Comparison of ENCODE assay signal across 15 cellular contexts in the genomic region with DNA sequence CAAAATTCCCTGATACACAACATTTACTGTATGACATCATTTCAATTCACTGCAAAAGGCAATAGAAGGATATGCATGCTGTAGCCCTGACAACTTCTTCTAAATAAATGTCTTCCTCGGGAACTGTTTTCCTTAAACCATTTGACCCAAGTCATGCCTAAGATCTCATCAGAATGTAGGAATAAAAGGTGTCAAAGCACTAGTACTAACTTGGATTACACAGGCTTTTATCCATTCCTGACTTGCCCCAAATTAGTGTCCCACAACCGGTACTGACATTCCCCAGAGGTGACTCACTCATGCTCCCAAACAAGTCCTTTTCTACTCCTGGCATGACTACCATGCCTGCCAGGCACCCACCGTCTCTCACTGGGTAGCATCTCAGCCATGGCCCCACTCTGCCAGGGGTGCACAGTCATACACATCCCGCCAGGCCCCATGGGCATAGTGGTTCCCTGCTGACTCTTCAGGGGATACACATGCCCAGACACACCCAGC. TPM values are rescaled to one million over a fixed set of nuclear protein-coding genes. Genes with fewer than 3 reads are reported as not detected.
DNase-seq lines count a peak whose midpoint lies in the region; ATAC-seq and TF ChIP-seq lines count a peak whose summit lies in the region.
"Had no signal": no experiment of that assay in that cellular context is flagged by ENCODE, and none has a peak within 500 bp of the region (broad histone marks: within the 10 kb centered on the region; RNA-seq: fewer than 3 reads in every experiment).

No MANE protein-coding gene starts in this region.

- ATAC-seq in GM18502 (IDR thresholded peaks at IDR 0.05; ENCODE audit: poor library complexity, unreplicated experiment) (no peak), GM21529 (IDR thresholded peaks at IDR 0.05; ENCODE audit: unreplicated experiment) (no peak)
- ATAC-seq: activated T-cell treated with anti-CD3 and anti-CD28 coated beads, Interleukin-2, amount 50 U/mL, for 72 hours had no signal

- peak; percentile 62 for DNase-seq in AG08396 (ENCODE audit: low spot score)
- peak; percentile 59 for DNase-seq in HFFc6
- peak; percentile 2 for DNase-seq in amniotic epithelial cell (ENCODE audit: low read depth)
- DNase-seq in hepatic stellate cell (ENCODE audit: low spot score): peak; percentile 17
- DNase-seq in MM.1S: no peak
- DNase-seq in stimulated activated CD4-positive, alpha-beta T cell treated with anti-CD3 and anti-CD28 coated beads, Interleukin-2, amount 100 ng/mL, for 24 hours: no peak
- DNase-seq: activated T-cell treated with anti-CD3 and anti-CD28 coated beads, Interleukin-2, amount 50 U/mL, for 72 hours; NCI-H2029 treated with DMSO at 0.1 percent for 48 hours; posterior cingulate gyrus; stimulated activated CD4-positive, alpha-beta T cell treated with anti-CD3 and anti-CD28 coated beads, Interleukin-4, amount 100 ng/mL, for 4 hours had no signal

- no peaks in the 10 kb centered on the region for H3K36me3 ChIP-seq in MM.1S (replicated peaks; ENCODE audit: insufficient read depth, low read length)
- H3K36me3 ChIP-seq: BLaER1 treated with 17β-estradiol and CSF1 and Interleukin-3, amounts not matched to agents 10 nM and 100 nM had no signal

- H3K9me3 Mint-ChIP-seq in HFFc6: no peaks in the 10 kb centered on the region
- H3K9me3 Mint-ChIP-seq: activated T-cell treated with anti-CD3 and anti-CD28 coated beads, Interleukin-2, amount 50 U/mL, for 72 hours; central memory CD8-positive, alpha-beta T cell had no signal

- no peak overlapping the region for H3K4me2 ChIP-seq in MM.1S (ENCODE audit: low read depth, low read length)

- no peak overlapping the region for H2AFZ ChIP-seq in MM.1S (ENCODE audit: low read length)

- TF ChIP-seq CTCF in HFFc6 (IDR thresholded peaks at IDR 0.05) (no peak), MM.1S (IDR thresholded peaks at IDR 0.05; ENCODE audit: low read length) (no peak)

- H3K4me1 ChIP-seq in MM.1S (ENCODE audit: low read length): no peaks in the 10 kb centered on the region

- H3K9me2 ChIP-seq in MM.1S (replicated peaks; ENCODE audit: insufficient read depth, low read length): no peaks in the 10 kb centered on the region

- peaks cover 12% of the 10 kb centered on the region for H3K27me3 Mint-ChIP-seq in HFFc6 (ENCODE audit: insufficient read depth)

- peaks cover 16% of the 10 kb centered on the region for H3K4me1 Mint-ChIP-seq in HFFc6 (ENCODE audit: low read depth)
- H3K4me1 Mint-ChIP-seq: central memory CD8-positive, alpha-beta T cell had no signal

- no peaks in the 10 kb centered on the region for H3K9me3 ChIP-seq in MM.1S (replicated peaks; ENCODE audit: insufficient read depth, low read length)

- H4K20me1 ChIP-seq in MM.1S (ENCODE audit: insufficient read depth, low read length): no peaks in the 10 kb centered on the region
- H4K20me1 ChIP-seq: BLaER1 treated with 17β-estradiol and CSF1 and Interleukin-3, amounts not matched to agents 10 nM and 100 nM had no signal

- H3K4me3 Mint-ChIP-seq in HFFc6: no peak overlapping the region; the same call in 1 of the 2 replicates
- H3K4me3 Mint-ChIP-seq: activated T-cell treated with anti-CD3 and anti-CD28 coated beads, Interleukin-2, amount 50 U/mL, for 72 hours; central memory CD8-positive, alpha-beta T cell had no signal

- H3F3A ChIP-seq in MM.1S (ENCODE audit: insufficient read depth, low read length): no peaks in the 10 kb centered on the region

- H3K27me3 ChIP-seq in MM.1S (replicated peaks; ENCODE audit: insufficient read depth, low read length): no peaks in the 10 kb centered on the region
- H3K27me3 ChIP-seq: BLaER1 treated with 17β-estradiol and CSF1 and Interleukin-3, amounts not matched to agents 10 nM and 100 nM had no signal

- no peaks in the 10 kb centered on the region for H3K36me3 Mint-ChIP-seq in HFFc6 (ENCODE audit: low read depth)

- H3K79me2 ChIP-seq in MM.1S (ENCODE audit: low read length): no peaks in the 10 kb centered on the region

- H3K9ac ChIP-seq in MM.1S (ENCODE audit: low read length): no peak overlapping the region
- H3K9ac ChIP-seq: BLaER1 treated with 17β-estradiol and CSF1 and Interleukin-3, amounts not matched to agents 10 nM and 100 nM had no signal

- peak overlapping the region; percentile 30 for H3K27ac Mint-ChIP-seq in HFFc6
- H3K27ac Mint-ChIP-seq: activated T-cell treated with anti-CD3 and anti-CD28 coated beads, Interleukin-2, amount 50 U/mL, for 72 hours had no signal

- no peak overlapping the region for H3K4me3 ChIP-seq in MM.1S (ENCODE audit: low read length)
- H3K4me3 ChIP-seq: BLaER1 treated with 17β-estradiol and CSF1 and Interleukin-3, amounts not matched to agents 10 nM and 100 nM; lung had no signal

- H3K27ac ChIP-seq in MM.1S (ENCODE audit: low read length): no peak overlapping the region
- H3K27ac ChIP-seq: BLaER1 treated with 17β-estradiol and CSF1 and Interleukin-3, amounts not matched to agents 10 nM and 100 nM had no signal

RNA-seq across cellular contexts. Expression of gene MTX3, which starts 34.8 kb away (rescaled TPM):
- 10 to 100 TPM; 10.2 to 13.5 (median 12.8) TPM for total RNA-seq in HFFc6 (2021; fragmentation: NEBNext Ultra II Directional; extraction: Animal tissue kit (Norgen Biotek cat#: 25700))

Comparison
In these comparisons a context has a peak if more than half of its experiments do, and no peak if none do; other contexts are left out.
1. DNase-seq: peak in AG08396 (single experiment), HFFc6 (single experiment), amniotic epithelial cell (single experiment) and hepatic stellate cell (single experiment); none in MM.1S (single experiment) and stimulated activated CD4-positive, alpha-beta T cell treated with anti-CD3 and anti-CD28 coated beads, Interleukin-2, amount 100 ng/mL, for 24 hours (0 of 2).